Comparison of ENCODE assay signal across 8 cellular contexts in genomic region chr5:159208508-159209437, GRCh38. TPM values are rescaled to one million over a fixed set of nuclear protein-coding genes. Genes with fewer than 3 reads are reported as not detected.
DNase-seq lines count a peak whose midpoint lies in the region; ATAC-seq and TF ChIP-seq lines count a peak whose summit lies in the region.

No MANE protein-coding gene starts in this region.

- H3K4me1 Mint-ChIP-seq in T-helper 1 cell treated with Interleukin-12 subunit alpha and Interleukin-12 subunit beta and Interleukin-4 antibody, amounts not matched to agents 30 μg/mL and 1 μg/mL, for 36 hours (ENCODE audit: low read depth) = peaks cover 49% of the 10 kb centered on the region

- peak overlapping the region; percentile 99 for H3K4me3 Mint-ChIP-seq in T-helper 1 cell treated with Interleukin-12 subunit alpha and Interleukin-12 subunit beta and Interleukin-4 antibody, amounts not matched to agents 30 μg/mL and 1 μg/mL, for 36 hours

- no peaks in the 10 kb centered on the region for H3K27me3 Mint-ChIP-seq in T-helper 1 cell treated with Interleukin-12 subunit alpha and Interleukin-12 subunit beta and Interleukin-4 antibody, amounts not matched to agents 30 μg/mL and 1 μg/mL, for 36 hours (ENCODE audit: low read depth)

- ATAC-seq in GM18907 (IDR thresholded peaks at IDR 0.05; ENCODE audit: unreplicated experiment) (peak; percentile 25), HG03159 (IDR thresholded peaks at IDR 0.05; ENCODE audit: unreplicated experiment) (peak; percentile 21), left colon (peak; percentile 10)

- no peak for TF ChIP-seq CTCF in choroid plexus epithelial cell (conservative IDR thresholded peaks at IDR 0.05; ENCODE audit: low read depth, low read length)

- H3K36me3 Mint-ChIP-seq in T-helper 1 cell treated with Interleukin-12 subunit alpha and Interleukin-12 subunit beta and Interleukin-4 antibody, amounts not matched to agents 30 μg/mL and 1 μg/mL, for 36 hours (ENCODE audit: low read depth) = peaks cover 14% of the 10 kb centered on the region

- DNase-seq in Ammon's horn (ENCODE audit: low spot score) (peak; percentile 39), choroid plexus epithelial cell (ENCODE audit: low read depth) (no peak), left colon (peak; percentile 35 to 70), NOMO-1 (lab: John Stamatoyannopoulos, UW; ENCODE audit: unreplicated experiment in 2 of 2) (no peak)
- peak; percentile 13 to 16 for DNase-seq in stimulated activated CD4-positive, alpha-beta T cell treated with anti-CD3 and anti-CD28 coated beads, Interleukin-2, amount 100 ng/mL, for 48 hours

- intact Hi-C loops in left colon (cut with DNase I, micrococcal nuclease) = no loop called here

- H3K27ac Mint-ChIP-seq in T-helper 1 cell treated with Interleukin-12 subunit alpha and Interleukin-12 subunit beta and Interleukin-4 antibody, amounts not matched to agents 30 μg/mL and 1 μg/mL, for 36 hours = peak overlapping the region; percentile 98

- no peaks in the 10 kb centered on the region for H3K9me3 Mint-ChIP-seq in T-helper 1 cell treated with Interleukin-12 subunit alpha and Interleukin-12 subunit beta and Interleukin-4 antibody, amounts not matched to agents 30 μg/mL and 1 μg/mL, for 36 hours

- peak overlapping the region; percentile 88 for H3K4me3 ChIP-seq in choroid plexus epithelial cell (ENCODE audit: low read depth, low read length)

RNA-seq across cellular contexts. Expression of gene RNF145, which starts 0.6 kb away (rescaled TPM):
- total RNA-seq in left colon = 10 to 100 TPM; 67.0 to 69.3 TPM

RNA-seq across cellular contexts. Expression of gene UBLCP1, which starts 54.3 kb away (rescaled TPM):
- 10 to 100 TPM; 13.3 to 16.7 TPM for total RNA-seq in left colon

Comparison
In these comparisons a context has a peak if more than half of its experiments do, and no peak if none do; other contexts are left out.
1. DNase-seq: peak in Ammon's horn (single experiment), left colon (2 of 2) and stimulated activated CD4-positive, alpha-beta T cell treated with anti-CD3 and anti-CD28 coated beads, Interleukin-2, amount 100 ng/mL, for 48 hours (2 of 2); none in choroid plexus epithelial cell (single experiment) and NOMO-1 (0 of 2).
2. Peak in every context shown above with its lines, with median percentiles within 50 percentile points of each other: ATAC-seq.